9 cellular contexts compared by ENCODE assay signal in genomic region chr7:102125127-102125561, GRCh38.
DNase-seq lines count a peak whose midpoint lies in the region; ATAC-seq and TF ChIP-seq lines count a peak whose summit lies in the region.
"Had no signal": no experiment of that assay in that cellular context is flagged by ENCODE, and none has a peak within 500 bp of the region (broad histone marks: within the 10 kb centered on the region; RNA-seq: fewer than 3 reads in every experiment).

No MANE protein-coding gene starts in this region.

- peaks cover 17% of the 10 kb centered on the region for H3K4me1 ChIP-seq in RWPE2 (ENCODE audit: insufficient read depth, poor library complexity, severe bottlenecking)
- peaks cover 0 to 13% (median 2%) of the 10 kb centered on the region in 4 donors for H3K4me1 ChIP-seq in tibial artery

- peak; percentile 9 to 19 for DNase-seq in activated CD4-positive, alpha-beta T cell treated with anti-CD3 and anti-CD28 coated beads, Interleukin-2, amount 50 U/mL, for 48 hours
- DNase-seq in activated CD4-positive, alpha-beta T cell treated with anti-CD3 and anti-CD28 coated beads, Interleukin-2, amount 50 U/mL, for 1 hour, result no peak
- DNase-seq in RWPE2 (ENCODE audit: low spot score) (no peak), left cardiac atrium (peak; percentile 64), tibial artery (peak; percentile 77 to 94), NCI-H1930 (lab: John Stamatoyannopoulos, UW) (no peak), AML-193 (lab: John Stamatoyannopoulos, UW) (no peak)

- ATAC-seq in RWPE2 (ENCODE audit: low read depth) (peak; percentile 87), left cardiac atrium (peak; percentile 91 to 97), GM19395 (IDR thresholded peaks at IDR 0.05; ENCODE audit: unreplicated experiment) (no peak)

- H3K4me3 ChIP-seq in RWPE2 (ENCODE audit: severe bottlenecking) (no peak overlapping the region), tibial artery (no peak overlapping the region)
- H3K4me3 ChIP-seq: SK-N-MC had no signal

- peak; percentile 37 for TF ChIP-seq CTCF in RWPE2 (IDR thresholded peaks at IDR 0.05; ENCODE audit: poor library complexity, severe bottlenecking)
- TF ChIP-seq CTCF in tibial artery (IDR thresholded peaks at IDR 0.05), result peak; percentile 18 to 38

- H3K27ac ChIP-seq in RWPE2 (ENCODE audit: poor library complexity, severe bottlenecking), result no peak overlapping the region
- H3K27ac ChIP-seq in tibial artery, result peak overlapping the region; percentile 59 to 69
- H3K27ac ChIP-seq: SK-N-MC had no signal

- H3K27me3 ChIP-seq in RWPE2 (ENCODE audit: insufficient read depth, poor library complexity, severe bottlenecking) (no peaks in the 10 kb centered on the region), tibial artery (no peaks in the 10 kb centered on the region)

- H3K9me3 ChIP-seq in RWPE2 (ENCODE audit: severe bottlenecking) (no peaks in the 10 kb centered on the region), tibial artery (no peaks in the 10 kb centered on the region)

- H3K36me3 ChIP-seq in RWPE2 (ENCODE audit: low read depth), result no peaks in the 10 kb centered on the region
- H3K36me3 ChIP-seq in tibial artery, result peaks cover 0 to 6% (median 0%) of the 10 kb centered on the region in 3 donors

- intact Hi-C loops in left cardiac atrium (cut with DNase I) (no loop called here), tibial artery (cut with DNase I; ENCODE audit: low total_unique reads) (loop anchor here (2.0 kb wide), 1 partner anchor 308 kb away; the partner anchor contains the start of gene CUX1)

Comparison
In these comparisons a context has a peak if more than half of its experiments do, and no peak if none do; other contexts are left out.
1. DNase-seq: peak in activated CD4-positive, alpha-beta T cell treated with anti-CD3 and anti-CD28 coated beads, Interleukin-2, amount 50 U/mL, for 48 hours (2 of 2), left cardiac atrium (single experiment) and tibial artery (2 of 2); none in activated CD4-positive, alpha-beta T cell treated with anti-CD3 and anti-CD28 coated beads, Interleukin-2, amount 50 U/mL, for 1 hour (single experiment), RWPE2 (single experiment), NCI-H1930 (0 of 2) and AML-193 (0 of 2).